ENCODE assay signal across 2 cellular contexts in the genomic region with DNA sequence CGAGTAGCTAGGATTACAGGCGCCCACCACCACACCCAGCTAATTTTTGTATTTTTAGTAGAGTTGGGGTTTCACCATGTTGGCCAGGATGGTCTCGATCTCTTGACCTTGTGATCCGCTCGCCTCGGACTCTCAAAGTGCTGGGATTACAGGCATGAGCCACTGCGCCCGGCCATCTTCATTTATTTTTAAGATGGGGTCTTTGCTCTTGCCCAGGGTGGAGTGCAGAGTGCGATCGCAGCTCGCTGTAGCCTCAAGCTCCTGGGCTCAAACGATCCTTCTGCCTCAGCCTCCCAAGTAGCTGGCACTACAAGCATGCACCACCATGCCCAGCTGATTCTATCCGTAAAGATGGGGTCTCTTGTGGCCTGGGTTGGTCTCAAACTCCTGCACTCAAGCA. TPM values are rescaled to one million over a fixed set of nuclear protein-coding genes. Genes with fewer than 3 reads are reported as not detected.
"Had no signal": no experiment of that assay in that cellular context is flagged by ENCODE, and none has a peak within 500 bp of the region (broad histone marks: within the 10 kb centered on the region; RNA-seq: fewer than 3 reads in every experiment).

No MANE protein-coding gene starts in this region.

RNA-seq across cellular contexts. Expression of a gene that starts 39.2 kb away (rescaled TPM):
- total RNA-seq: lung microvascular endothelial cell, psoas muscle had no signal
